In the genomic region with DNA sequence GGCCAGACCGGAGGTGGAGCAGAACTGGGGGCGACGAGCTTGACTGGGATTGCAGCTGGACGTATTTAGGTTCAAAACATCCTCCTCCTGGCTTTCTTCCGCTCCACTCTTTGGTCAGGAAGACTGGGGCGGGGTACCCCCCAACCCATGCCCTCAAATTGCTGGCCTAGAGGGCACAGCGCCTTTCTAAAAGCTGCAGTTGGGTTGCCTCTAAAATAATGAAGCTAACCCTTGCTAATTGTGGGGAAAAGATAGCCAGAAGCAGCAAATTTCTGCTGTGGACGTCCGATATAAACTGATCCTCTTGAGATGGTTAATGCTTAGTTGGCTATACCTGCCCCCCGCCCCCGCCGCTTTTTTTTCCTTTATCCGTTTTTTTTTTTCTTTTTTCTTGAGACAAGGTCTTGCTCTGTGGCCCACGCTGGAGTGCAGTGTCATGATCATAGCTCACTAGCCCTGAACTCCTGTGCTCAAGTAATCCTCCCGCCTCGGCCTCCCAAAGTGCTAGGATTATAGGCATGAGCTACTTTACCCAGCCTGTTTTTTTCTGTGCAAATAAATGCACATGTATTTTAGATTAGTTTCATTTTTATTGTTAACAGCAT, we compare ENCODE assay signal across 8 cellular contexts. TPM values are rescaled to one million over a fixed set of nuclear protein-coding genes. Genes with fewer than 3 reads are reported as not detected.
A peak's percentile ranks its signal among the peaks of the same experiment; 100 is the strongest.
DNase-seq lines count a peak whose midpoint lies in the region; ATAC-seq, FAIRE-seq and TF ChIP-seq lines count a peak whose summit lies in the region.

No MANE protein-coding gene starts in this region.

- FAIRE-seq in A549 (lab: Jason Lieb, UNC) (no peak), keratinocyte (lab: Jason Lieb, UNC) (no peak)

- dilution Hi-C loops in keratinocyte (cut with MboI; ENCODE audit: extremely low pct_ligation_motif_present, low sequenced_read_pairs): no loop called here

- no peak for TF ChIP-seq POLR2A in A549 (IDR thresholded peaks at IDR 0.05; ENCODE audit: low read length)

- 9% methylated on average over 13 of the region's 16 CpGs for WGBS in A549 (ENCODE audit: missing lambda C conversion rate)

- no peak for TF ChIP-seq EP300 in A549 (IDR thresholded peaks at IDR 0.05)

- H3K4me3 ChIP-seq in A549 (peak overlapping the region; percentile 82), keratinocyte (ENCODE audit: control insufficient read depth in 2 of 3, extremely low read depth in 1 of 3, insufficient read depth in 2 of 3, low read depth in 1 of 3, low read length in 3 of 3) (peak overlapping the region; percentile 78 to 99 (median 99))

- ATAC-seq in A549 (peak in 1 of 2 experiments; percentile 40; a peak in 2 of 6 replicates), HG03378 (IDR thresholded peaks at IDR 0.05; ENCODE audit: unreplicated experiment) (peak; percentile 8), HG03039 (IDR thresholded peaks at IDR 0.05; ENCODE audit: unreplicated experiment) (no peak)

- peaks cover 16% of the 10 kb centered on the region for H4K20me1 ChIP-seq in keratinocyte (ENCODE audit: control insufficient read depth, extremely low read depth, insufficient read depth, low read length)

- CTCF ChIA-PET in A549 (lab: Yijun Ruan, JAX): interaction anchor here (0.6 to 1.1 kb wide), 3 partner anchors 11 to 17 kb away, joined by 3 to 5 read pairs (median 4); no protein-coding TSS in a partner anchor

- no peaks in the 10 kb centered on the region for H3K27me3 ChIP-seq in keratinocyte (ENCODE audit: control insufficient read depth, extremely low read depth, insufficient read depth, low read length)

- peaks cover 12% of the 10 kb centered on the region for H3K4me1 ChIP-seq in A549
- H3K4me1 ChIP-seq in keratinocyte (ENCODE audit: control insufficient read depth, extremely low read depth, insufficient read depth, low read length): peaks cover 14% of the 10 kb centered on the region

- no peak for TF ChIP-seq CTCF in A549 (IDR thresholded peaks at IDR 0.05)
- TF ChIP-seq CTCF in keratinocyte (optimal IDR thresholded peaks at IDR 0.05 in 1 of 3, IDR thresholded peaks at IDR 0.05 in 1 of 3, conservative IDR thresholded peaks at IDR 0.05 in 1 of 3; ENCODE audit: extremely low read depth in 1 of 3, insufficient read depth in 2 of 3, low read length in 3 of 3): no peak

- peak overlapping the region; percentile 96 for H3K4me3 Mint-ChIP-seq in activated naive CD8-positive, alpha-beta T cell

- H3K27ac ChIP-seq in A549 (peak overlapping the region; percentile 95 to 98), keratinocyte (ENCODE audit: control insufficient read depth, insufficient read depth, low read length) (peak overlapping the region; percentile 80), substantia nigra (ENCODE audit: low read depth, low read length, poor library complexity, severe bottlenecking) (peak overlapping the region; percentile 90)

- H3K4me2 ChIP-seq in A549 (peak overlapping the region; percentile 79), keratinocyte (ENCODE audit: control insufficient read depth, extremely low read depth, insufficient read depth, low read depth, low read length) (peak overlapping the region; percentile 70)

- peaks cover 6% of the 10 kb centered on the region for H3K36me3 Mint-ChIP-seq in activated naive CD8-positive, alpha-beta T cell

- H3K9me3 ChIP-seq in A549 (no peaks in the 10 kb centered on the region), keratinocyte (ENCODE audit: control insufficient read depth, low read depth, low read length) (no peaks in the 10 kb centered on the region)

- H3K9me3 Mint-ChIP-seq in activated naive CD8-positive, alpha-beta T cell (ENCODE audit: low read depth): no peaks in the 10 kb centered on the region

- POLR2A ChIA-PET in A549 (lab: Yijun Ruan, JAX): interaction anchor here (0.9 to 1.1 kb wide), 3 partner anchors 20 to 85 kb away, joined by 3 read pairs; partner anchors contain the start of gene MED26

- DNase-seq in A549 (ENCODE audit: low read depth in 1 of 2, low spot score in 1 of 2) (no peak), keratinocyte (ENCODE audit: low read depth, low spot score) (no peak), substantia nigra (lab: John Stamatoyannopoulos, UW) (no peak), NCI-H2196 (lab: John Stamatoyannopoulos, UW; ENCODE audit: unreplicated experiment) (no peak), NCI-H510A treated with DMSO at 0.1 percent for 48 hours (lab: John Stamatoyannopoulos, UW) (no peak)

- H3K9ac ChIP-seq in keratinocyte (ENCODE audit: control insufficient read depth, extremely low read depth, insufficient read depth, low read length): peak overlapping the region; percentile 94

- no peaks in the 10 kb centered on the region for H3K9me1 ChIP-seq in keratinocyte (ENCODE audit: control insufficient read depth, extremely low read depth, insufficient read depth, low read length)

- H3K27me3 Mint-ChIP-seq in activated naive CD8-positive, alpha-beta T cell: no peaks in the 10 kb centered on the region

- TF ChIP-seq RAD21 in A549 (conservative IDR thresholded peaks at IDR 0.05 in 1 of 2, IDR thresholded peaks at IDR 0.05 in 1 of 2): no peak

- H3K36me3 ChIP-seq in keratinocyte (ENCODE audit: control insufficient read depth in 2 of 2, extremely low read depth in 1 of 2, insufficient read depth in 2 of 2, low read length in 2 of 2): peaks cover 8 to 20% of the 10 kb centered on the region in 2 experiments

- peak overlapping the region; percentile 76 for H2AFZ ChIP-seq in keratinocyte (ENCODE audit: control insufficient read depth, low read length)

- H3K27ac Mint-ChIP-seq in activated naive CD8-positive, alpha-beta T cell: peak overlapping the region; percentile 94

- H3K4me1 Mint-ChIP-seq in activated naive CD8-positive, alpha-beta T cell (ENCODE audit: low read depth): peaks cover 49% of the 10 kb centered on the region

- H3K79me2 ChIP-seq in keratinocyte (ENCODE audit: control insufficient read depth, insufficient read depth, low read length): peaks cover 59% of the 10 kb centered on the region

RNA-seq across cellular contexts. Expression of gene CHERP, which starts 0.8 kb away (rescaled TPM):
- polyA plus RNA-seq in A549 (2011; rRNA removed) (4.4 and 6.5 TPM in 2 replicates), A549 (2017; fragmentation: RNase III; extraction: RNeasy Plus Mini Kit Qiagen cat#74134 plus additional on column Dnase treatment) (23.6 to 24.6 TPM (median 24.4 TPM) in 3 replicates), keratinocyte (3.3 to 9.1 TPM (median 3.6 TPM) in 3 replicates)
- 12.2 and 14.8 TPM in 2 replicates for polyA plus RNA-seq in A549 (2012; cell fraction: cytosol; rRNA removed)
- polyA plus RNA-seq in A549 (2012; cell fraction: nucleus; rRNA removed): 41.8 and 42.3 TPM in 2 replicates
- 4.8 and 9.0 TPM in 2 replicates for polyA minus RNA-seq in A549 (2011; rRNA and poly(A)+ RNA removed)
- 12.8 TPM for polyA plus RNA-seq in keratinocyte (2011; ENCODE audit: low read depth)
- 4.0 and 8.6 TPM in 2 replicates for polyA plus RNA-seq in keratinocyte (2011; cell fraction: cytosol; rRNA removed)
- polyA plus RNA-seq in keratinocyte (2011; cell fraction: nucleus; rRNA removed): 18.6 and 23.9 TPM in 2 replicates
- 16.1 and 26.7 TPM in 2 replicates for polyA plus RNA-seq in keratinocyte (2012; ENCODE audit: low replicate concordance)
- 1.9 to 30.9 TPM (median 5.2 TPM) in 3 replicates for polyA minus RNA-seq in keratinocyte
- polyA minus RNA-seq in keratinocyte (2011; cell fraction: cytosol; rRNA and poly(A)+ RNA removed): 13.4 TPM
- polyA minus RNA-seq in keratinocyte (2011; cell fraction: nucleus; rRNA and poly(A)+ RNA removed): 11.7 and 18.0 TPM in 2 replicates

RNA-seq across cellular contexts. Expression of gene SLC35E1, which starts 29.2 kb away (rescaled TPM):
- polyA plus RNA-seq in A549 (2011; rRNA removed): 25.1 and 30.8 TPM in 2 replicates
- 18.9 and 22.7 TPM in 2 replicates for polyA plus RNA-seq in A549 (2012; cell fraction: cytosol; rRNA removed)
- 42.3 and 49.5 TPM in 2 replicates for polyA plus RNA-seq in A549 (2012; cell fraction: nucleus; rRNA removed)
- polyA plus RNA-seq in A549 (2017; fragmentation: RNase III; extraction: RNeasy Plus Mini Kit Qiagen cat#74134 plus additional on column Dnase treatment): 15.7 to 17.2 TPM (median 16.7 TPM) in 3 replicates
- 55.1 and 63.0 TPM in 2 replicates for polyA minus RNA-seq in A549 (2011; rRNA and poly(A)+ RNA removed)
- 30.3 to 42.0 TPM (median 39.1 TPM) in 3 replicates for polyA plus RNA-seq in keratinocyte
- 17.8 TPM for polyA plus RNA-seq in keratinocyte (2011; ENCODE audit: low read depth)
- polyA plus RNA-seq in keratinocyte (2011; cell fraction: cytosol; rRNA removed): 28.7 and 32.6 TPM in 2 replicates
- 56.4 and 59.8 TPM in 2 replicates for polyA plus RNA-seq in keratinocyte (2011; cell fraction: nucleus; rRNA removed)
- polyA plus RNA-seq in keratinocyte (2012; ENCODE audit: low replicate concordance): 38.9 and 39.4 TPM in 2 replicates
- 81.4 to 109 TPM (median 105 TPM) in 3 replicates for polyA minus RNA-seq in keratinocyte
- polyA minus RNA-seq in keratinocyte (2011; cell fraction: cytosol; rRNA and poly(A)+ RNA removed): 59.9 TPM
- 50.9 and 66.0 TPM in 2 replicates for polyA minus RNA-seq in keratinocyte (2011; cell fraction: nucleus; rRNA and poly(A)+ RNA removed)

RNA-seq across cellular contexts. Expression of gene C19orf44, which starts 46.8 kb away (rescaled TPM):
- polyA plus RNA-seq in A549 (2011; rRNA removed) (2.7 and 2.9 TPM in 2 replicates), A549 (2017; fragmentation: RNase III; extraction: RNeasy Plus Mini Kit Qiagen cat#74134 plus additional on column Dnase treatment) (2.7 to 3.4 TPM (median 3.0 TPM) in 3 replicates), keratinocyte (1.7 to 3.2 TPM (median 2.7 TPM) in 3 replicates)
- 3.2 and 4.3 TPM in 2 replicates for polyA plus RNA-seq in A549 (2012; cell fraction: cytosol; rRNA removed)
- polyA plus RNA-seq in A549 (2012; cell fraction: nucleus; rRNA removed): 5.9 and 6.1 TPM in 2 replicates
- polyA minus RNA-seq in A549 (2011; rRNA and poly(A)+ RNA removed): 2.1 and 2.4 TPM in 2 replicates
- polyA plus RNA-seq in keratinocyte (2011; ENCODE audit: low read depth): 1.4 TPM
- polyA plus RNA-seq in keratinocyte (2011; cell fraction: cytosol; rRNA removed): 2.3 and 2.6 TPM in 2 replicates
- polyA plus RNA-seq in keratinocyte (2011; cell fraction: nucleus; rRNA removed): 7.7 and 8.4 TPM in 2 replicates
- 2.1 and 2.4 TPM in 2 replicates for polyA plus RNA-seq in keratinocyte (2012; ENCODE audit: low replicate concordance)
- 0.99 to 2.8 TPM (median 2.6 TPM) in 3 replicates for polyA minus RNA-seq in keratinocyte
- not detected for polyA minus RNA-seq in keratinocyte (2011; cell fraction: cytosol; rRNA and poly(A)+ RNA removed)
- 1.8 and 2.2 TPM in 2 replicates for polyA minus RNA-seq in keratinocyte (2011; cell fraction: nucleus; rRNA and poly(A)+ RNA removed)

RNA-seq across cellular contexts. Expression of gene CALR3, which starts 47.0 kb away (rescaled TPM):
- polyA plus RNA-seq in A549 (2011; rRNA removed) (0.10 and 0.11 TPM in 2 replicates), A549 (2017; fragmentation: RNase III; extraction: RNeasy Plus Mini Kit Qiagen cat#74134 plus additional on column Dnase treatment) (not detected in 3 replicates), keratinocyte (0.04 to 0.05 TPM in 2 of 3 replicates, not detected in the other)
- 0.03 and 0.05 TPM in 2 replicates for polyA plus RNA-seq in A549 (2012; cell fraction: cytosol; rRNA removed)
- polyA plus RNA-seq in A549 (2012; cell fraction: nucleus; rRNA removed): 0.04 TPM in 1 of 2 replicates, not detected in the other
- not detected in 2 replicates for polyA minus RNA-seq in A549 (2011; rRNA and poly(A)+ RNA removed)
- 0.61 TPM for polyA plus RNA-seq in keratinocyte (2011; ENCODE audit: low read depth)
- not detected in 2 replicates for polyA plus RNA-seq in keratinocyte (2011; cell fraction: cytosol; rRNA removed)
- polyA plus RNA-seq in keratinocyte (2011; cell fraction: nucleus; rRNA removed): 0.15 TPM in 1 of 2 replicates, not detected in the other
- 0.20 TPM in 1 of 2 replicates, not detected in the other for polyA plus RNA-seq in keratinocyte (2012; ENCODE audit: low replicate concordance)
- polyA minus RNA-seq in keratinocyte: 0.74 TPM in 1 of 3 replicates, not detected in the others
- polyA minus RNA-seq in keratinocyte (2011; cell fraction: cytosol; rRNA and poly(A)+ RNA removed): not detected
- not detected in 2 replicates for polyA minus RNA-seq in keratinocyte (2011; cell fraction: nucleus; rRNA and poly(A)+ RNA removed)
